ENCODE assay signal across 24 cellular contexts in genomic region chr4:85869156-85869555, GRCh38.
A peak's percentile ranks its signal among the peaks of the same experiment; 100 is the strongest.
DNase-seq lines count a peak whose midpoint lies in the region; ATAC-seq and TF ChIP-seq lines count a peak whose summit lies in the region.
"Had no signal": no experiment of that assay in that cellular context is flagged by ENCODE, and none has a peak within 500 bp of the region (broad histone marks: within the 10 kb centered on the region; RNA-seq: fewer than 3 reads in every experiment).

No MANE protein-coding gene starts in this region.

- peaks cover 41% of the 10 kb centered on the region for H3K79me2 ChIP-seq in osteoblast (ENCODE audit: insufficient read depth, low read length)

- H3K27me3 ChIP-seq in osteoblast (ENCODE audit: insufficient read depth, low read length) = no peaks in the 10 kb centered on the region
- H3K27me3 ChIP-seq: BE2C, cardiac muscle cell, upper lobe of right lung had no signal

- TF ChIP-seq CTCF in HEK293 (tag by site-specific recombination; IDR thresholded peaks at IDR 0.05) (no peak), brain (conservative IDR thresholded peaks at IDR 0.05) (no peak), osteoblast (IDR thresholded peaks at IDR 0.05; ENCODE audit: extremely low read depth, low read depth, low read length) (no peak)

- H3K27ac Mint-ChIP-seq in brain = peak overlapping the region in 3 of 5 experiments; percentile 23 to 69 (median 40)
- H3K27ac Mint-ChIP-seq in T-cell = no peak overlapping the region
- no peak overlapping the region for H3K27ac Mint-ChIP-seq in activated naive CD4-positive, alpha-beta T cell treated with anti-CD3 and anti-CD28 coated beads, Interleukin-2, amount 10 ng/mL, durations not matched to agents 7 days and 5 days
- H3K27ac Mint-ChIP-seq: dendritic cell treated with granulocyte-macrophage colony-stimulating factor and Interleukin-4, amounts not matched to agents 40 ng/mL and 50 ng/mL, for 4 days; naive thymus-derived CD8-positive, alpha-beta T cell; T-helper 17 cell had no signal

- H3K4me1 ChIP-seq in HEK293 (ENCODE audit: control insufficient read depth, insufficient read depth, low read length) (no peaks in the 10 kb centered on the region), osteoblast (ENCODE audit: insufficient read depth, low read length) (peaks cover 27% of the 10 kb centered on the region)
- H3K4me1 ChIP-seq: upper lobe of right lung had no signal

- POLR2A ChIA-PET in HEK293 (lab: Yijun Ruan, JAX) = no interaction called here
- POLR2A ChIA-PET in T-cell (lab: Charles Lee) = no interaction called here

- ATAC-seq in T-cell (replicated peaks in 1 of 4) (no peak), GM19463 (IDR thresholded peaks at IDR 0.05; ENCODE audit: unreplicated experiment) (no peak)
- ATAC-seq: activated T-cell treated with anti-CD3 and anti-CD28 coated beads, Interleukin-2, amount 50 U/mL, for 4 hours; naive thymus-derived CD8-positive, alpha-beta T cell; Panc1; T-helper 17 cell; upper lobe of right lung had no signal

- H3K4me3 Mint-ChIP-seq in brain (no peak overlapping the region), T-cell (no peak overlapping the region)
- no peak overlapping the region for H3K4me3 Mint-ChIP-seq in activated naive CD4-positive, alpha-beta T cell treated with anti-CD3 and anti-CD28 coated beads, Interleukin-2, amount 10 ng/mL, durations not matched to agents 7 days and 5 days
- H3K4me3 Mint-ChIP-seq: activated T-cell treated with anti-CD3 and anti-CD28 coated beads, Interleukin-2, amount 50 U/mL, for 4 hours; dendritic cell treated with granulocyte-macrophage colony-stimulating factor and Interleukin-4, amounts not matched to agents 40 ng/mL and 50 ng/mL, for 4 days; naive thymus-derived CD8-positive, alpha-beta T cell; T-helper 17 cell had no signal

- peak; percentile 33 to 50 for DNase-seq in lung microvascular endothelial cell (ENCODE audit: low read depth in 2 of 2)
- no peak for DNase-seq in osteoblast (ENCODE audit: insufficient read length, low spot score, missing footprints)
- DNase-seq in substantia nigra (lab: John Stamatoyannopoulos, UW) = no peak
- DNase-seq in T-cell = no peak
- no peak for DNase-seq in activated naive CD4-positive, alpha-beta T cell treated with anti-CD3 and anti-CD28 coated beads, Interleukin-2, amount 10 ng/mL, durations not matched to agents 7 days and 5 days
- DNase-seq: activated CD4-positive, alpha-beta T cell treated with anti-CD3 and anti-CD28 coated beads for 48 hours; activated naive CD4-positive, alpha-beta T cell; activated T-cell treated with anti-CD3 and anti-CD28 coated beads, Interleukin-2, amount 50 U/mL, for 4 hours; BE2C; DMS79; Karpas-422; MV-4-11; naive thymus-derived CD8-positive, alpha-beta T cell; NCI-H510A treated with DMSO at 0.1 percent for 48 hours; NK-92 treated with Interleukin-12 subunit alpha and Interleukin-12 subunit beta, amount 100 ng/mL, for 24 hours; psoas muscle; T-helper 17 cell; upper lobe of right lung had no signal

- peak overlapping the region; percentile 1 for H2AFZ ChIP-seq in osteoblast (ENCODE audit: low read length)

- no peaks in the 10 kb centered on the region for H3K36me3 ChIP-seq in HEK293 (ENCODE audit: control insufficient read depth in 2 of 2, insufficient read depth in 1 of 2, low read length in 2 of 2)
- no peaks in the 10 kb centered on the region for H3K36me3 ChIP-seq in osteoblast (ENCODE audit: insufficient read depth, low read length)
- H3K36me3 ChIP-seq: BE2C, cardiac muscle cell, upper lobe of right lung had no signal

- H3K27me3 Mint-ChIP-seq in brain = no peaks in the 10 kb centered on the region
- no peaks in the 10 kb centered on the region for H3K27me3 Mint-ChIP-seq in T-cell
- H3K27me3 Mint-ChIP-seq in activated naive CD4-positive, alpha-beta T cell treated with anti-CD3 and anti-CD28 coated beads, Interleukin-2, amount 10 ng/mL, durations not matched to agents 7 days and 5 days = no peaks in the 10 kb centered on the region
- H3K27me3 Mint-ChIP-seq: dendritic cell treated with granulocyte-macrophage colony-stimulating factor and Interleukin-4, amounts not matched to agents 40 ng/mL and 50 ng/mL, for 4 days; naive thymus-derived CD8-positive, alpha-beta T cell; T-helper 17 cell had no signal

- no peaks in the 10 kb centered on the region for H3K36me3 Mint-ChIP-seq in brain
- H3K36me3 Mint-ChIP-seq in T-cell = no peaks in the 10 kb centered on the region
- no peaks in the 10 kb centered on the region for H3K36me3 Mint-ChIP-seq in activated naive CD4-positive, alpha-beta T cell treated with anti-CD3 and anti-CD28 coated beads, Interleukin-2, amount 10 ng/mL, durations not matched to agents 7 days and 5 days
- H3K36me3 Mint-ChIP-seq: naive thymus-derived CD8-positive, alpha-beta T cell had no signal

- no peaks in the 10 kb centered on the region for H4K20me1 ChIP-seq in osteoblast (ENCODE audit: insufficient read depth, low read length)

- H3K9me3 Mint-ChIP-seq in brain (no peaks in the 10 kb centered on the region), T-cell (peaks cover 0 to 3% (median 0%) of the 10 kb centered on the region in 3 donors)
- no peaks in the 10 kb centered on the region for H3K9me3 Mint-ChIP-seq in activated naive CD4-positive, alpha-beta T cell treated with anti-CD3 and anti-CD28 coated beads, Interleukin-2, amount 10 ng/mL, durations not matched to agents 7 days and 5 days
- H3K9me3 Mint-ChIP-seq: activated T-cell treated with anti-CD3 and anti-CD28 coated beads, Interleukin-2, amount 50 U/mL, for 4 hours; dendritic cell treated with granulocyte-macrophage colony-stimulating factor and Interleukin-4, amounts not matched to agents 40 ng/mL and 50 ng/mL, for 4 days had no signal

- no peak overlapping the region for H3K4me3 ChIP-seq in HEK293 (ENCODE audit: low read depth, low read length)
- H3K4me3 ChIP-seq in osteoblast (ENCODE audit: insufficient read depth, low read length) = no peak overlapping the region
- H3K4me3 ChIP-seq: cardiac muscle cell, psoas muscle, upper lobe of right lung had no signal

- no peaks in the 10 kb centered on the region for H3K9me3 ChIP-seq in HEK293 (ENCODE audit: control insufficient read depth, insufficient read depth, low read depth, low read length)
- no peaks in the 10 kb centered on the region for H3K9me3 ChIP-seq in osteoblast (ENCODE audit: low read depth, low read length)
- H3K9me3 ChIP-seq: BE2C, psoas muscle, upper lobe of right lung had no signal

- H3K4me2 ChIP-seq in osteoblast (ENCODE audit: insufficient read depth, low read length) = peak overlapping the region; percentile 28

- CTCF ChIA-PET in HEK293 (lab: Yijun Ruan, JAX) = no interaction called here
- CTCF ChIA-PET in T-cell (lab: Charles Lee) = no interaction called here
- CTCF ChIA-PET in activated naive CD4-positive, alpha-beta T cell treated with anti-CD3 and anti-CD28 coated beads, Interleukin-2, amount 10 ng/mL, durations not matched to agents 7 days and 5 days (lab: Charles Lee) = no interaction called here

- H3K27ac ChIP-seq in HEK293 (ENCODE audit: extremely low read depth, low read depth, low read length) = no peak overlapping the region
- no peak overlapping the region for H3K27ac ChIP-seq in osteoblast (ENCODE audit: low read depth, low read length)
- no peak overlapping the region for H3K27ac ChIP-seq in substantia nigra (ENCODE audit: low read depth, low read length, poor library complexity, severe bottlenecking)
- H3K27ac ChIP-seq: cardiac muscle cell, psoas muscle, upper lobe of right lung had no signal

- H3K4me1 Mint-ChIP-seq in brain (peaks cover 25% of the 10 kb centered on the region), T-cell (no peaks in the 10 kb centered on the region)
- H3K4me1 Mint-ChIP-seq in activated naive CD4-positive, alpha-beta T cell treated with anti-CD3 and anti-CD28 coated beads, Interleukin-2, amount 10 ng/mL, durations not matched to agents 7 days and 5 days = no peaks in the 10 kb centered on the region
- H3K4me1 Mint-ChIP-seq: naive thymus-derived CD8-positive, alpha-beta T cell; T-helper 17 cell had no signal

TF ChIP-seq in HEK293, 187 proteins besides CTCF, POLR2A, EP300 and RAD21:
- TF ChIP-seq WT1 (tag by site-specific recombination; IDR thresholded peaks at IDR 0.05) = peak; percentile 95
- no peak for TF ChIP-seq SP3 (tag by site-specific recombination; IDR thresholded peaks at IDR 0.05)

Comparison
In these comparisons a context has a peak if more than half of its experiments do, and no peak if none do; other contexts are left out.
1. H3K27ac Mint-ChIP-seq: peak in brain (3 of 5); none in T-cell (0 of 2) and activated naive CD4-positive, alpha-beta T cell treated with anti-CD3 and anti-CD28 coated beads, Interleukin-2, amount 10 ng/mL, durations not matched to agents 7 days and 5 days (single experiment).
2. DNase-seq: peak in lung microvascular endothelial cell (2 of 2); none in osteoblast (single experiment), substantia nigra (0 of 49), T-cell (0 of 34) and activated naive CD4-positive, alpha-beta T cell treated with anti-CD3 and anti-CD28 coated beads, Interleukin-2, amount 10 ng/mL, durations not matched to agents 7 days and 5 days (single experiment).